Comparison of ENCODE assay signal across 8 cellular contexts in genomic region chr2:144659731-144660275, GRCh38.
A peak's percentile ranks its signal among the peaks of the same experiment; 100 is the strongest.
DNase-seq lines count a peak whose midpoint lies in the region; ATAC-seq and TF ChIP-seq lines count a peak whose summit lies in the region.

No MANE protein-coding gene starts in this region.

- H3K27me3 Mint-ChIP-seq in HFFc6 (ENCODE audit: insufficient read depth) (peaks cover 2% of the 10 kb centered on the region; the same call in 1 of the 2 replicates), activated B cell treated with CpG ODN at 0.5 μM for 24 hours (no peaks in the 10 kb centered on the region)

- intact Hi-C loops in activated B cell treated with CpG ODN at 0.5 μM for 24 hours (cut with micrococcal nuclease) = no loop called here

- H3K27ac Mint-ChIP-seq in HFFc6 (peak overlapping the region; percentile 71; the same call in 1 of the 2 replicates), activated B cell treated with CpG ODN at 0.5 μM for 24 hours (no peak overlapping the region)

- TF ChIP-seq CTCF in HFFc6 (IDR thresholded peaks at IDR 0.05) (no peak), activated B cell treated with CpG ODN at 0.5 μM for 24 hours (IDR thresholded peaks at IDR 0.05) (no peak)

- ATAC-seq in activated B cell treated with CpG ODN at 0.5 μM for 24 hours (ENCODE audit: low read depth) (peak; percentile 86), GM21717 (IDR thresholded peaks at IDR 0.05; ENCODE audit: unreplicated experiment) (no peak)

- H3K9me3 Mint-ChIP-seq in HFFc6 (no peaks in the 10 kb centered on the region), activated B cell treated with CpG ODN at 0.5 μM for 24 hours (no peaks in the 10 kb centered on the region)

- H3K4me3 Mint-ChIP-seq in HFFc6 (peak overlapping the region; percentile 16; the same call in 1 of the 2 replicates), activated B cell treated with CpG ODN at 0.5 μM for 24 hours (no peak overlapping the region)

- peaks cover 22% of the 10 kb centered on the region for H3K4me1 Mint-ChIP-seq in HFFc6 (ENCODE audit: low read depth)
- peaks cover 27% of the 10 kb centered on the region for H3K4me1 Mint-ChIP-seq in activated B cell treated with CpG ODN at 0.5 μM for 24 hours

- POLR2A ChIA-PET in activated B cell treated with CpG ODN at 0.5 μM for 24 hours (lab: Charles Lee) = no interaction called here

- no peaks in the 10 kb centered on the region for H3K36me3 Mint-ChIP-seq in HFFc6 (ENCODE audit: low read depth)
- H3K36me3 Mint-ChIP-seq in activated B cell treated with CpG ODN at 0.5 μM for 24 hours (ENCODE audit: low read depth) = no peaks in the 10 kb centered on the region

- CTCF ChIA-PET in activated B cell treated with CpG ODN at 0.5 μM for 24 hours (lab: Charles Lee) = interaction anchor here (1.6 kb wide), 1 partner anchor 231 kb away, joined by 3 read pairs; no protein-coding TSS in a partner anchor

- DNase-seq in HFFc6 (peak; percentile 83), activated B cell treated with CpG ODN at 0.5 μM for 24 hours (no peak), fibroblast of gingiva (ENCODE audit: low read depth) (peak; percentile 60), NCI-H748 treated with DMSO at 0.1 percent for 48 hours (lab: John Stamatoyannopoulos, UW) (no peak), NCI-H524 (lab: John Stamatoyannopoulos, UW) (no peak), NCI-H128 (lab: John Stamatoyannopoulos, UW; ENCODE audit: unreplicated experiment) (no peak)
- peak; percentile 13 for DNase-seq in stimulated activated CD8-positive, alpha-beta memory T cell treated with anti-CD3 and anti-CD28 coated beads, Interleukin-15, amount 100 ng/mL, for 1 hour (ENCODE audit: low read depth)

Comparison
In these comparisons a context has a peak if more than half of its experiments do, and no peak if none do; other contexts are left out.
1. DNase-seq: peak in HFFc6 (single experiment), fibroblast of gingiva (single experiment) and stimulated activated CD8-positive, alpha-beta memory T cell treated with anti-CD3 and anti-CD28 coated beads, Interleukin-15, amount 100 ng/mL, for 1 hour (single experiment); none in activated B cell treated with CpG ODN at 0.5 μM for 24 hours (single experiment), NCI-H748 treated with DMSO at 0.1 percent for 48 hours (single experiment), NCI-H524 (0 of 2) and NCI-H128 (single experiment).